1 cellular context compared by ENCODE assay signal in genomic region chr19:8341504-8341903, GRCh38. TPM values are rescaled to one million over a fixed set of nuclear protein-coding genes. Genes with fewer than 3 reads are reported as not detected.
"Had no signal": no experiment of that assay in that cellular context is flagged by ENCODE, and none has a peak within 500 bp of the region (broad histone marks: within the 10 kb centered on the region; RNA-seq: fewer than 3 reads in every experiment).

No MANE protein-coding gene starts in this region.

RNA-seq across cellular contexts. Expression of gene ANGPTL4, which starts 22.5 kb away (rescaled TPM):
- polyA plus RNA-seq: neural cell had no signal
